Comparison of ENCODE assay signal across 14 cellular contexts in the genomic region with DNA sequence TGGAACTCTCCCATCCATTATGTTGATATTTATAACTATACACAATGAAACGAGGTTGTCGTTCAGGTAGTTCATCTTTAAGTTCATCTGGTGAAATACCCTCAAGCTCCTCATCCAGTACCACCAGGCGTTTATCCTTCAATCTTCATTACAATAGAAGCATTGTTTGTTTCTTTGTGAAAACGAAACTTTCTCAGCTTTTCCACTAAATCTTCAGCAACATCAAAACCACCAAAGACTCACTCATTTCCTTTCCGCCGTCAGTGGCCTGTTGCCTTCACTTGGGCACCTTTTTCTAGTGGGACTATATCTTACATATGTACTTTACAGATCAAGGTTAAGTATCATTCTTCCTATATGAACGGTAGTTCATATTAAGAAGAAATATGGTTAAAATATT. TPM values are rescaled to one million over a fixed set of nuclear protein-coding genes. Genes with fewer than 3 reads are reported as not detected.
DNase-seq lines count a peak whose midpoint lies in the region; ATAC-seq and TF ChIP-seq lines count a peak whose summit lies in the region.
"Had no signal": no experiment of that assay in that cellular context is flagged by ENCODE, and none has a peak within 500 bp of the region (broad histone marks: within the 10 kb centered on the region; RNA-seq: fewer than 3 reads in every experiment).

No MANE protein-coding gene starts in this region.

- no TSS peak for BruUV-seq in Calu3 (replicated peaks; lab: Mats Ljungman, UMichigan)

- H3K9me3 ChIP-seq in effector memory CD4-positive, alpha-beta T cell (ENCODE audit: control insufficient read depth, low read length): no peaks in the 10 kb centered on the region
- H3K9me3 ChIP-seq: pancreas had no signal

- peaks cover 6% of the 10 kb centered on the region for H3K27me3 Mint-ChIP-seq in stimulated activated naive CD8-positive, alpha-beta T cell treated with anti-CD3 and anti-CD28 coated beads, Interleukin-15, amount 100 ng/mL, for 72 hours
- H3K27me3 Mint-ChIP-seq in Calu3 (ENCODE audit: unreplicated experiment) (no peaks in the 10 kb centered on the region), nephron progenitor cell (ENCODE audit: low read depth, poor library complexity) (peaks cover 6% of the 10 kb centered on the region)

- peak overlapping the region; percentile 19 for H3K4me3 ChIP-seq in effector memory CD4-positive, alpha-beta T cell (ENCODE audit: insufficient read depth, low read depth, low read length, poor library complexity, severe bottlenecking)
- H3K4me3 ChIP-seq: pancreas had no signal

- peaks cover 4 to 5% of the 10 kb centered on the region in 2 donors for H3K9me3 Mint-ChIP-seq in stimulated activated naive CD8-positive, alpha-beta T cell treated with anti-CD3 and anti-CD28 coated beads, Interleukin-15, amount 100 ng/mL, for 72 hours
- H3K9me3 Mint-ChIP-seq in Calu3 (ENCODE audit: low read depth, unreplicated experiment) (no peaks in the 10 kb centered on the region), nephron progenitor cell (peaks cover 5% of the 10 kb centered on the region)

- TF ChIP-seq CTCF in Calu3 (IDR thresholded peaks at IDR 0.05; ENCODE audit: unreplicated experiment) (no peak), nephron progenitor cell (IDR thresholded peaks at IDR 0.05) (no peak)

- H3K36me3 ChIP-seq in effector memory CD4-positive, alpha-beta T cell (ENCODE audit: control insufficient read depth, insufficient read depth, low read length): no peaks in the 10 kb centered on the region
- H3K36me3 ChIP-seq: pancreas, WERI-Rb-1 had no signal

- H3K4me1 ChIP-seq in effector memory CD4-positive, alpha-beta T cell (ENCODE audit: control insufficient read depth, insufficient read depth, low read length, poor library complexity, severe bottlenecking): peaks cover 4% of the 10 kb centered on the region
- H3K4me1 ChIP-seq: pancreas had no signal

- peak overlapping the region in 1 of 2 donors; percentile 50 for H3K27ac Mint-ChIP-seq in stimulated activated naive CD8-positive, alpha-beta T cell treated with anti-CD3 and anti-CD28 coated beads, Interleukin-15, amount 100 ng/mL, for 72 hours
- H3K27ac Mint-ChIP-seq in Calu3 (ENCODE audit: unreplicated experiment) (no peak overlapping the region), nephron progenitor cell (no peak overlapping the region)

- peak; percentile 92 for ATAC-seq in stimulated activated naive CD8-positive, alpha-beta T cell treated with anti-CD3 and anti-CD28 coated beads, Interleukin-15, amount 100 ng/mL, for 72 hours
- ATAC-seq in GM19463 (IDR thresholded peaks at IDR 0.05; ENCODE audit: unreplicated experiment): no peak
- ATAC-seq: pancreas had no signal

- peak overlapping the region; percentile 27 for H3K27ac ChIP-seq in effector memory CD4-positive, alpha-beta T cell (ENCODE audit: insufficient read depth, low read length, poor library complexity, severe bottlenecking)
- H3K27ac ChIP-seq: pancreas, WERI-Rb-1 had no signal

- peak overlapping the region; percentile 16 to 52 for H3K4me3 Mint-ChIP-seq in stimulated activated naive CD8-positive, alpha-beta T cell treated with anti-CD3 and anti-CD28 coated beads, Interleukin-15, amount 100 ng/mL, for 72 hours
- H3K4me3 Mint-ChIP-seq in Calu3 (ENCODE audit: low read depth, unreplicated experiment) (no peak overlapping the region), nephron progenitor cell (no peak overlapping the region)

- peaks cover 25% of the 10 kb centered on the region for H3K4me1 Mint-ChIP-seq in stimulated activated naive CD8-positive, alpha-beta T cell treated with anti-CD3 and anti-CD28 coated beads, Interleukin-15, amount 100 ng/mL, for 72 hours
- H3K4me1 Mint-ChIP-seq in Calu3 (ENCODE audit: low read depth, unreplicated experiment) (peaks cover 6% of the 10 kb centered on the region), nephron progenitor cell (no peaks in the 10 kb centered on the region)

- H3K36me3 Mint-ChIP-seq in Calu3 (ENCODE audit: insufficient read depth, unreplicated experiment) (no peaks in the 10 kb centered on the region), nephron progenitor cell (ENCODE audit: low read depth) (no peaks in the 10 kb centered on the region)

- DNase-seq in activated effector memory CD4-positive, alpha-beta T cell treated with anti-CD3 and anti-CD28 coated beads, Interleukin-2, amount 50 U/mL, for 16 hours: peak; percentile 70
- no peak for DNase-seq in activated effector memory CD4-positive, alpha-beta T cell treated with Interleukin-2 at 50 U/mL for 16 hours
- peak; percentile 24 for DNase-seq in activated CD4-positive, alpha-beta T cell treated with anti-CD3 and anti-CD28 coated beads, Interleukin-2, amount 50 U/mL, for 1 hour
- DNase-seq in effector memory CD4-positive, alpha-beta T cell: no peak
- DNase-seq in stimulated activated naive CD8-positive, alpha-beta T cell treated with anti-CD3 and anti-CD28 coated beads, Interleukin-15, amount 100 ng/mL, for 72 hours: peak; percentile 15 to 38
- DNase-seq in Calu3 (no peak), nephron progenitor cell (no peak)
- DNase-seq: NCI-H1105, NCI-H510A treated with DMSO at 0.1 percent for 48 hours, pancreas, Right ventricle myocardium superior, WERI-Rb-1 had no signal

- no peaks in the 10 kb centered on the region for H3K27me3 ChIP-seq in effector memory CD4-positive, alpha-beta T cell (replicated peaks; ENCODE audit: control insufficient read depth, insufficient read depth, low read length, poor library complexity, severe bottlenecking)
- H3K27me3 ChIP-seq: pancreas had no signal

- CTCF ChIA-PET in Calu3 (lab: Charles Lee): interaction anchor here (0.7 kb wide), 1 partner anchor 665 kb away, joined by 4 read pairs; no protein-coding TSS in a partner anchor

- intact Hi-C loops in Calu3 (cut with micrococcal nuclease; ENCODE audit: unreplicated experiment): no loop called here

RNA-seq across cellular contexts. Expression of a gene that starts 44.1 kb away (rescaled TPM):
- total RNA-seq in Calu3 (2022): 139 and 143 TPM in 2 replicates

RNA-seq across cellular contexts. Expression of a gene that starts 55.8 kb away (rescaled TPM):
- total RNA-seq in Calu3 (2022): 1.2 and 1.4 TPM in 2 replicates
- total RNA-seq: glomerular endothelial cell, Right ventricle myocardium superior had no signal

Comparison
In these comparisons a context has a peak if more than half of its experiments do, and no peak if none do; other contexts are left out.
1. DNase-seq: peak in activated effector memory CD4-positive, alpha-beta T cell treated with anti-CD3 and anti-CD28 coated beads, Interleukin-2, amount 50 U/mL, for 16 hours (single experiment), activated CD4-positive, alpha-beta T cell treated with anti-CD3 and anti-CD28 coated beads, Interleukin-2, amount 50 U/mL, for 1 hour (single experiment) and stimulated activated naive CD8-positive, alpha-beta T cell treated with anti-CD3 and anti-CD28 coated beads, Interleukin-15, amount 100 ng/mL, for 72 hours (2 of 2); none in activated effector memory CD4-positive, alpha-beta T cell treated with Interleukin-2 at 50 U/mL for 16 hours (single experiment), effector memory CD4-positive, alpha-beta T cell (0 of 3), Calu3 (single experiment) and nephron progenitor cell (single experiment).
2. H3K4me3 Mint-ChIP-seq: peak in stimulated activated naive CD8-positive, alpha-beta T cell treated with anti-CD3 and anti-CD28 coated beads, Interleukin-15, amount 100 ng/mL, for 72 hours (2 of 2); none in Calu3 (single experiment) and nephron progenitor cell (single experiment).